In genomic region chr20:7161690-7162089, GRCh38 we compare ENCODE assay signal across 10 cellular contexts.
DNase-seq lines count a peak whose midpoint lies in the region; TF ChIP-seq lines count a peak whose summit lies in the region.
"Had no signal": no experiment of that assay in that cellular context is flagged by ENCODE, and none has a peak within 500 bp of the region (broad histone marks: within the 10 kb centered on the region; RNA-seq: fewer than 3 reads in every experiment).

No MANE protein-coding gene starts in this region.

- no peaks in the 10 kb centered on the region for H3K36me3 ChIP-seq in hepatocyte (replicated peaks; ENCODE audit: insufficient read depth, low read depth)

- no peaks in the 10 kb centered on the region for H3K4me1 ChIP-seq in hepatocyte (ENCODE audit: insufficient read depth)

- H3K9me3 Mint-ChIP-seq in activated T-helper 1 cell treated with anti-CD3 and anti-CD28 coated beads, Interleukin-12 subunit alpha, Interleukin-12 subunit beta, Interleukin-2, Interleukin-4 antibody, amounts not matched to agents 30 ng/mL and 10 ng/mL and 1 ng/mL, durations not matched to agents 14 hours and 24 hours and 36 hours: peaks cover 13% of the 10 kb centered on the region

- no peaks in the 10 kb centered on the region for H3K27me3 Mint-ChIP-seq in activated T-helper 1 cell treated with anti-CD3 and anti-CD28 coated beads, Interleukin-12 subunit alpha, Interleukin-12 subunit beta, Interleukin-2, Interleukin-4 antibody, amounts not matched to agents 30 ng/mL and 10 ng/mL and 1 ng/mL, durations not matched to agents 14 hours and 24 hours and 36 hours (ENCODE audit: insufficient read depth)

- TF ChIP-seq CTCF in hepatocyte (IDR thresholded peaks at IDR 0.05; ENCODE audit: poor library complexity) (peak; percentile 63), lower leg skin (IDR thresholded peaks at IDR 0.05) (no peak)

- H3K36me3 Mint-ChIP-seq in activated T-helper 1 cell treated with anti-CD3 and anti-CD28 coated beads, Interleukin-12 subunit alpha, Interleukin-12 subunit beta, Interleukin-2, Interleukin-4 antibody, amounts not matched to agents 30 ng/mL and 10 ng/mL and 1 ng/mL, durations not matched to agents 14 hours and 24 hours and 36 hours (ENCODE audit: low read depth): no peaks in the 10 kb centered on the region

- DNase-seq in ACHN: peak; percentile 12
- peak; percentile 15 for DNase-seq in H4 (ENCODE audit: low spot score)
- peak; percentile 13 for DNase-seq in SW480 (ENCODE audit: low spot score)
- peak; percentile 53 for DNase-seq in hepatocyte (ENCODE audit: low spot score)
- DNase-seq in activated effector memory CD4-positive, alpha-beta T cell treated with anti-CD3 and anti-CD28 coated beads, Interleukin-2, amount 50 U/mL, for 16 hours: no peak
- DNase-seq in activated T-helper 1 cell treated with anti-CD3 and anti-CD28 coated beads, Interleukin-12 subunit alpha, Interleukin-12 subunit beta, Interleukin-2, Interleukin-4 antibody, amounts not matched to agents 30 ng/mL and 10 ng/mL and 1 ng/mL, durations not matched to agents 14 hours and 24 hours and 36 hours (ENCODE audit: low spot score): no peak
- no peak for DNase-seq in lower leg skin (ENCODE audit: low spot score in 2 of 2)
- no peak for DNase-seq in stimulated activated naive CD4-positive, alpha-beta T cell (lab: John Stamatoyannopoulos, UW)
- DNase-seq: stimulated activated naive CD8-positive, alpha-beta T cell treated with anti-CD3 and anti-CD28 coated beads, Interleukin-15, Interleukin-2, amounts not matched to agents 100 U/mL and 50 U/mL, for 24 hours had no signal

- H3K27ac ChIP-seq in hepatocyte: no peak overlapping the region
- H3K27ac ChIP-seq: epithelial cell of prostate had no signal

- H3K4me2 ChIP-seq in hepatocyte: no peak overlapping the region

- no peaks in the 10 kb centered on the region for H3K79me2 ChIP-seq in hepatocyte

- no peak overlapping the region for H3K27ac Mint-ChIP-seq in activated T-helper 1 cell treated with anti-CD3 and anti-CD28 coated beads, Interleukin-12 subunit alpha, Interleukin-12 subunit beta, Interleukin-2, Interleukin-4 antibody, amounts not matched to agents 30 ng/mL and 10 ng/mL and 1 ng/mL, durations not matched to agents 14 hours and 24 hours and 36 hours

- H2AFZ ChIP-seq in hepatocyte: no peak overlapping the region

- H3K9me3 ChIP-seq in hepatocyte (ENCODE audit: low read depth): no peaks in the 10 kb centered on the region

- no peak for TF ChIP-seq POLR2A in lower leg skin (IDR thresholded peaks at IDR 0.05)

- in situ Hi-C loops in ACHN (cut with HindIII; ENCODE audit: low pct_ligation_motif_present, low pct_unique_long_range_greater_than_20kb, low sequenced_read_pairs): no loop called here

- no peaks in the 10 kb centered on the region for H4K20me1 ChIP-seq in hepatocyte (ENCODE audit: insufficient read depth, poor library complexity, severe bottlenecking)

- H3K4me3 Mint-ChIP-seq in activated T-helper 1 cell treated with anti-CD3 and anti-CD28 coated beads, Interleukin-12 subunit alpha, Interleukin-12 subunit beta, Interleukin-2, Interleukin-4 antibody, amounts not matched to agents 30 ng/mL and 10 ng/mL and 1 ng/mL, durations not matched to agents 14 hours and 24 hours and 36 hours: no peak overlapping the region

- intact Hi-C loops in activated T-helper 1 cell treated with anti-CD3 and anti-CD28 coated beads, Interleukin-12 subunit alpha, Interleukin-12 subunit beta, Interleukin-2, Interleukin-4 antibody, amounts not matched to agents 30 ng/mL and 10 ng/mL and 1 ng/mL, durations not matched to agents 14 hours and 24 hours and 36 hours (cut with micrococcal nuclease): no loop called here
- intact Hi-C loops in lower leg skin (cut with DNase I; ENCODE audit: low total_unique reads): no loop called here

- H3K9me2 ChIP-seq in hepatocyte (replicated peaks; ENCODE audit: insufficient read depth): no peaks in the 10 kb centered on the region

- H3K4me3 ChIP-seq in hepatocyte: no peak overlapping the region
- H3K4me3 ChIP-seq in lower leg skin (ENCODE audit: low read depth, poor library complexity, severe bottlenecking): no peak overlapping the region

- no peaks in the 10 kb centered on the region for H3K4me1 Mint-ChIP-seq in activated T-helper 1 cell treated with anti-CD3 and anti-CD28 coated beads, Interleukin-12 subunit alpha, Interleukin-12 subunit beta, Interleukin-2, Interleukin-4 antibody, amounts not matched to agents 30 ng/mL and 10 ng/mL and 1 ng/mL, durations not matched to agents 14 hours and 24 hours and 36 hours (ENCODE audit: low read depth)

- no peaks in the 10 kb centered on the region for H3K27me3 ChIP-seq in hepatocyte

Comparison
In these comparisons a context has a peak if more than half of its experiments do, and no peak if none do; other contexts are left out.
1. DNase-seq: peak in ACHN (single experiment), H4 (single experiment), SW480 (single experiment) and hepatocyte (single experiment); none in activated effector memory CD4-positive, alpha-beta T cell treated with anti-CD3 and anti-CD28 coated beads, Interleukin-2, amount 50 U/mL, for 16 hours (single experiment), activated T-helper 1 cell treated with anti-CD3 and anti-CD28 coated beads, Interleukin-12 subunit alpha, Interleukin-12 subunit beta, Interleukin-2, Interleukin-4 antibody, amounts not matched to agents 30 ng/mL and 10 ng/mL and 1 ng/mL, durations not matched to agents 14 hours and 24 hours and 36 hours (single experiment), lower leg skin (0 of 2) and stimulated activated naive CD4-positive, alpha-beta T cell (0 of 6).